Comparison of ENCODE assay signal across 1 cellular context in the genomic region with DNA sequence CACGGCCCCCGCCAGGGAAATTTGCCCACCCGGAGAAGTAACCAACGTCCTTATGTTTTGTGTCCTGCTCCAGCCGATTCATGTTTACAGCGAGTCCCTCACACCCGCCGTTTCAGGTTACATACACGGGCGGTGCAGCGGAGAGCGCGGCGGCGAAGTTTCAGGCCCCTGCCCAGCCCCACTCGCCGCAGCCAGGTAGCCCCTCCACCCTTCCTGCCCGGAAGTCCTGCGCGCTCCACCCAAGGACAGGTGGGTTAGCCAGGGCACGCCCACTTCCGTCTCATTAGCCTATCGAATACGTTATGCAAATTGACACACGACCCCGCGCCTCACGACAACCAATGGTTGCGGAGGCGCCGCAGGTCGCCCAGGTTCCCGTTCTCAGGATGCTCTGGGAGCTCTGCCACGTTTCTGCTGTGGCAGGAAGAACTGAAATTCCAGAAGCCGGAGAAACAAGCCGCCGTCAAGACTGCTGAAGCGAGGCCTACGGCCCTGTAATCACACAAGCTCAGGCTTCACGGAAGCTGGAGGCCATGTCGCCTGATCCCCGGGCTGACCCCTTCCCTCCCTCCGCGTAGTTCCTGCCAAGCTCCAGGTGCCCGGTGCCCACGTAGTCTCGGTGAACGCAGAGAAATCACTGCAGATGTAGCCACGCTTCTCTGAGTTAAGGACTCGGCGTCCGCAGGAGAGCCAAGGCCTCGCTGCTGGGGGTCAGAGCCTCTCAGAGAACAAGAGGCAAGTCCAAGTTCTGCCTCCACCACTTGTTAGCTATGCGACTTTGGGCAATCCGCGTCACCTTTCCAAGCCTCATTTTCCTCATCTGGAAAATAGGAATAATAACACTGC.
TF ChIP-seq lines count a peak whose summit lies in the region.

No MANE protein-coding gene starts in this region.

TF ChIP-seq in H1, 55 proteins besides CTCF, POLR2A, EP300 and RAD21 (continued from another document):
- TF ChIP-seq, protein P1, sequence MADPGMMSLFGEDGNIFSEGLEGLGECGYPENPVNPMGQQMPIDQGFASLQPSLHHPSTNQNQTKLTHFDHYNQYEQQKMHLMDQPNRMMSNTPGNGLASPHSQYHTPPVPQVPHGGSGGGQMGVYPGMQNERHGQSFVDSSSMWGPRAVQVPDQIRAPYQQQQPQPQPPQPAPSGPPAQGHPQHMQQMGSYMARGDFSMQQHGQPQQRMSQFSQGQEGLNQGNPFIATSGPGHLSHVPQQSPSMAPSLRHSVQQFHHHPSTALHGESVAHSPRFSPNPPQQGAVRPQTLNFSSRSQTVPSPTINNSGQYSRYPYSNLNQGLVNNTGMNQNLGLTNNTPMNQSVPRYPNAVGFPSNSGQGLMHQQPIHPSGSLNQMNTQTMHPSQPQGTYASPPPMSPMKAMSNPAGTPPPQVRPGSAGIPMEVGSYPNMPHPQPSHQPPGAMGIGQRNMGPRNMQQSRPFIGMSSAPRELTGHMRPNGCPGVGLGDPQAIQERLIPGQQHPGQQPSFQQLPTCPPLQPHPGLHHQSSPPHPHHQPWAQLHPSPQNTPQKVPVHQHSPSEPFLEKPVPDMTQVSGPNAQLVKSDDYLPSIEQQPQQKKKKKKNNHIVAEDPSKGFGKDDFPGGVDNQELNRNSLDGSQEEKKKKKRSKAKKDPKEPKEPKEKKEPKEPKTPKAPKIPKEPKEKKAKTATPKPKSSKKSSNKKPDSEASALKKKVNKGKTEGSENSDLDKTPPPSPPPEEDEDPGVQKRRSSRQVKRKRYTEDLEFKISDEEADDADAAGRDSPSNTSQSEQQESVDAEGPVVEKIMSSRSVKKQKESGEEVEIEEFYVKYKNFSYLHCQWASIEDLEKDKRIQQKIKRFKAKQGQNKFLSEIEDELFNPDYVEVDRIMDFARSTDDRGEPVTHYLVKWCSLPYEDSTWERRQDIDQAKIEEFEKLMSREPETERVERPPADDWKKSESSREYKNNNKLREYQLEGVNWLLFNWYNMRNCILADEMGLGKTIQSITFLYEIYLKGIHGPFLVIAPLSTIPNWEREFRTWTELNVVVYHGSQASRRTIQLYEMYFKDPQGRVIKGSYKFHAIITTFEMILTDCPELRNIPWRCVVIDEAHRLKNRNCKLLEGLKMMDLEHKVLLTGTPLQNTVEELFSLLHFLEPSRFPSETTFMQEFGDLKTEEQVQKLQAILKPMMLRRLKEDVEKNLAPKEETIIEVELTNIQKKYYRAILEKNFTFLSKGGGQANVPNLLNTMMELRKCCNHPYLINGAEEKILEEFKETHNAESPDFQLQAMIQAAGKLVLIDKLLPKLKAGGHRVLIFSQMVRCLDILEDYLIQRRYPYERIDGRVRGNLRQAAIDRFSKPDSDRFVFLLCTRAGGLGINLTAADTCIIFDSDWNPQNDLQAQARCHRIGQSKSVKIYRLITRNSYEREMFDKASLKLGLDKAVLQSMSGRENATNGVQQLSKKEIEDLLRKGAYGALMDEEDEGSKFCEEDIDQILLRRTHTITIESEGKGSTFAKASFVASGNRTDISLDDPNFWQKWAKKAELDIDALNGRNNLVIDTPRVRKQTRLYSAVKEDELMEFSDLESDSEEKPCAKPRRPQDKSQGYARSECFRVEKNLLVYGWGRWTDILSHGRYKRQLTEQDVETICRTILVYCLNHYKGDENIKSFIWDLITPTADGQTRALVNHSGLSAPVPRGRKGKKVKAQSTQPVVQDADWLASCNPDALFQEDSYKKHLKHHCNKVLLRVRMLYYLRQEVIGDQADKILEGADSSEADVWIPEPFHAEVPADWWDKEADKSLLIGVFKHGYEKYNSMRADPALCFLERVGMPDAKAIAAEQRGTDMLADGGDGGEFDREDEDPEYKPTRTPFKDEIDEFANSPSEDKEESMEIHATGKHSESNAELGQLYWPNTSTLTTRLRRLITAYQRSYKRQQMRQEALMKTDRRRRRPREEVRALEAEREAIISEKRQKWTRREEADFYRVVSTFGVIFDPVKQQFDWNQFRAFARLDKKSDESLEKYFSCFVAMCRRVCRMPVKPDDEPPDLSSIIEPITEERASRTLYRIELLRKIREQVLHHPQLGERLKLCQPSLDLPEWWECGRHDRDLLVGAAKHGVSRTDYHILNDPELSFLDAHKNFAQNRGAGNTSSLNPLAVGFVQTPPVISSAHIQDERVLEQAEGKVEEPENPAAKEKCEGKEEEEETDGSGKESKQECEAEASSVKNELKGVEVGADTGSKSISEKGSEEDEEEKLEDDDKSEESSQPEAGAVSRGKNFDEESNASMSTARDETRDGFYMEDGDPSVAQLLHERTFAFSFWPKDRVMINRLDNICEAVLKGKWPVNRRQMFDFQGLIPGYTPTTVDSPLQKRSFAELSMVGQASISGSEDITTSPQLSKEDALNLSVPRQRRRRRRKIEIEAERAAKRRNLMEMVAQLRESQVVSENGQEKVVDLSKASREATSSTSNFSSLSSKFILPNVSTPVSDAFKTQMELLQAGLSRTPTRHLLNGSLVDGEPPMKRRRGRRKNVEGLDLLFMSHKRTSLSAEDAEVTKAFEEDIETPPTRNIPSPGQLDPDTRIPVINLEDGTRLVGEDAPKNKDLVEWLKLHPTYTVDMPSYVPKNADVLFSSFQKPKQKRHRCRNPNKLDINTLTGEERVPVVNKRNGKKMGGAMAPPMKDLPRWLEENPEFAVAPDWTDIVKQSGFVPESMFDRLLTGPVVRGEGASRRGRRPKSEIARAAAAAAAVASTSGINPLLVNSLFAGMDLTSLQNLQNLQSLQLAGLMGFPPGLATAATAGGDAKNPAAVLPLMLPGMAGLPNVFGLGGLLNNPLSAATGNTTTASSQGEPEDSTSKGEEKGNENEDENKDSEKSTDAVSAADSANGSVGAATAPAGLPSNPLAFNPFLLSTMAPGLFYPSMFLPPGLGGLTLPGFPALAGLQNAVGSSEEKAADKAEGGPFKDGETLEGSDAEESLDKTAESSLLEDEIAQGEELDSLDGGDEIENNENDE (IDR thresholded peaks at IDR 0.05; ENCODE audit: insufficient replicate concordance, low read length): no peak
- TF ChIP-seq SAP30 (IDR thresholded peaks at IDR 0.05; ENCODE audit: insufficient read depth, insufficient replicate concordance, low read length): no peak
- peak; percentile 95 for TF ChIP-seq TAF1 (IDR thresholded peaks at IDR 0.05; ENCODE audit: low read depth, low read length)
- TF ChIP-seq SIX5 (IDR thresholded peaks at IDR 0.05; ENCODE audit: low read depth, low read length): peak; percentile 13; the same call in 1 of the 2 replicates
- no peak for TF ChIP-seq SP2 (IDR thresholded peaks at IDR 0.05; ENCODE audit: low read length)
- no peak for TF ChIP-seq MAFK (IDR thresholded peaks at IDR 0.05; ENCODE audit: low read depth, low read length)
- no peak for TF ChIP-seq SRF (IDR thresholded peaks at IDR 0.05; ENCODE audit: low read depth, low read length)
- TF ChIP-seq RBBP5 (IDR thresholded peaks at IDR 0.05; ENCODE audit: borderline replicate concordance, low read depth, low read length): peak; percentile 97
- TF ChIP-seq PHF8 (conservative IDR thresholded peaks at IDR 0.05; ENCODE audit: low read depth, low read length): peak; percentile 58
- no peak for TF ChIP-seq RNF2 (IDR thresholded peaks at IDR 0.05; ENCODE audit: borderline replicate concordance, low read depth, low read length, missing control alignments, poor library complexity, severe bottlenecking)
- TF ChIP-seq TBP (IDR thresholded peaks at IDR 0.05; ENCODE audit: low read depth, low read length): peak; percentile 94
- no peak for TF ChIP-seq HDAC6 (IDR thresholded peaks at IDR 0.05; ENCODE audit: low read depth, low read length)
- TF ChIP-seq BRCA1 (IDR thresholded peaks at IDR 0.05; ENCODE audit: low read depth, low read length): no peak
- TF ChIP-seq TEAD4 (IDR thresholded peaks at IDR 0.05; ENCODE audit: low read depth, low read length): peak; percentile 68
- TF ChIP-seq CHD2 (IDR thresholded peaks at IDR 0.05; ENCODE audit: low read length): peak; percentile 36; the same call in 1 of the 2 replicates
- TF ChIP-seq KDM4A (IDR thresholded peaks at IDR 0.05; ENCODE audit: low read depth, low read length, severe bottlenecking): no peak
- TF ChIP-seq JUND (IDR thresholded peaks at IDR 0.05; ENCODE audit: low read length): 0 out of 2 replicates have a peak, but pooled peaks have one; percentile 15
- TF ChIP-seq POLR2AphosphoS5 (IDR thresholded peaks at IDR 0.05; ENCODE audit: low read depth, low read length): peak; percentile 95
- TF ChIP-seq EZH2 (IDR thresholded peaks at IDR 0.05; ENCODE audit: low read depth, low read length, severe bottlenecking): no peak
- TF ChIP-seq JUN (IDR thresholded peaks at IDR 0.05; ENCODE audit: low read depth, low read length): no peak
- peak; percentile 84 for TF ChIP-seq TAF7 (optimal IDR thresholded peaks at IDR 0.05; ENCODE audit: borderline replicate concordance, low read depth, low read length)
- no peak for TF ChIP-seq KDM1A (IDR thresholded peaks at IDR 0.05; ENCODE audit: borderline replicate concordance, low read length)
- peak; percentile 63; the same call in 1 of the 2 replicates for TF ChIP-seq SP1 (IDR thresholded peaks at IDR 0.05; ENCODE audit: low read depth, low read length)
- TF ChIP-seq NRF1 (IDR thresholded peaks at IDR 0.05; ENCODE audit: low read depth, low read length): peak; percentile 17; the same call in 1 of the 2 replicates
- peak; percentile 33; the same call in 1 of the 2 replicates for TF ChIP-seq TCF12 (IDR thresholded peaks at IDR 0.05; ENCODE audit: low read depth, low read length)
- TF ChIP-seq E2F6 (IDR thresholded peaks at IDR 0.05): no peak
- TF ChIP-seq GTF2F1 (IDR thresholded peaks at IDR 0.05; ENCODE audit: borderline replicate concordance, low read depth, low read length): peak; percentile 86
- TF ChIP-seq ASH2L (IDR thresholded peaks at IDR 0.05; ENCODE audit: low read length): peak; percentile 83
- TF ChIP-seq, protein P2, sequence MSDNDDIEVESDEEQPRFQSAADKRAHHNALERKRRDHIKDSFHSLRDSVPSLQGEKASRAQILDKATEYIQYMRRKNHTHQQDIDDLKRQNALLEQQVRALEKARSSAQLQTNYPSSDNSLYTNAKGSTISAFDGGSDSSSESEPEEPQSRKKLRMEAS (IDR thresholded peaks at IDR 0.05): peak; percentile 60
- TF ChIP-seq, protein P3, sequence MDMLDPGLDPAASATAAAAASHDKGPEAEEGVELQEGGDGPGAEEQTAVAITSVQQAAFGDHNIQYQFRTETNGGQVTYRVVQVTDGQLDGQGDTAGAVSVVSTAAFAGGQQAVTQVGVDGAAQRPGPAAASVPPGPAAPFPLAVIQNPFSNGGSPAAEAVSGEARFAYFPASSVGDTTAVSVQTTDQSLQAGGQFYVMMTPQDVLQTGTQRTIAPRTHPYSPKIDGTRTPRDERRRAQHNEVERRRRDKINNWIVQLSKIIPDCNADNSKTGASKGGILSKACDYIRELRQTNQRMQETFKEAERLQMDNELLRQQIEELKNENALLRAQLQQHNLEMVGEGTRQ (IDR thresholded peaks at IDR 0.05; ENCODE audit: low read length): 0 out of 2 replicates have a peak, but pooled peaks have one; percentile 9
- no peak for TF ChIP-seq CHD1 (IDR thresholded peaks at IDR 0.05; ENCODE audit: low read depth, low read length)
- peak in 1 of 2 experiments; percentile 67; a peak in 2 of 4 replicates for TF ChIP-seq SIN3A (conservative IDR thresholded peaks at IDR 0.05 in 1 of 2, IDR thresholded peaks at IDR 0.05 in 1 of 2; ENCODE audit: low read depth in 1 of 2, low read length in 2 of 2)
- no peak for TF ChIP-seq RFX5 (IDR thresholded peaks at IDR 0.05; ENCODE audit: borderline replicate concordance, low read depth, low read length)
- TF ChIP-seq BACH1 (IDR thresholded peaks at IDR 0.05; ENCODE audit: low read length): peak; percentile 57; the same call in 1 of the 2 replicates
TF ChIP-seq in H1: peak in this region for 20.
